Comparison of ENCODE assay signal across 1 cellular context in the genomic region with DNA sequence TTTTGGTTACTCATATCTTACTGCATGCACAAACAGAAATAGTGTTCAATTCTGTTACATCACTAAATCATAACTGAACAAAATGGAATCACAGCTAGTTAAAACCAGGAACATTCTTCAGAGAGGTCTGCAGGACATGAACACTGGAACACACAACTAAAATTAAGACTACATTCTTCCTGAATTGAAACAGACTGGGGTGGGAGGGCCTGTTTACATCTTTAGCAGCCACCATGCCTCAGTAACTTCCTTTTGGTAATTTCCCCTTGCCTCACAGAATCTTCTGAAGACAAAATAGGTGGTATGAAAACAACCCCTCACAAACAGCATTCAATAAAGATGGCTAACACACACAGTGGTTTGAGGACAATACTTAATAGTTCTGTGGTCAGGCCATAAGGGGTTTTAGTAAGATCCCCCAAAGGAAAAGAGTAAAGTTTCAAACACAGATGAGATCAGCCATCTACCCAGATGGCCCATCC.
TF ChIP-seq lines count a peak whose summit lies in the region.

No MANE protein-coding gene starts in this region.

TF ChIP-seq in GM12878, 131 proteins besides CTCF, POLR2A, EP300 and RAD21 (continued from another document and continues in another):
- TF ChIP-seq SPI1 (IDR thresholded peaks at IDR 0.05; ENCODE audit: borderline replicate concordance, insufficient read depth, low read depth, low read length) (no peak), NRF1 (conservative IDR thresholded peaks at IDR 0.05; ENCODE audit: low read depth, low read length) (no peak), BCL3 (IDR thresholded peaks at IDR 0.05; ENCODE audit: borderline replicate concordance, insufficient read depth, low read depth, low read length, poor library complexity, severe bottlenecking) (no peak), LARP7 (IDR thresholded peaks at IDR 0.05) (no peak), TBL1XR1 (IDR thresholded peaks at IDR 0.05; ENCODE audit: low read depth, low read length) (peak; percentile 81; the same call in 1 of the 2 replicates), EED (IDR thresholded peaks at IDR 0.05; ENCODE audit: low read depth) (no peak), MTA2 (IDR thresholded peaks at IDR 0.05; ENCODE audit: low read depth) (peak; percentile 57), PRDM15 (CRISPR knock-in tag; IDR thresholded peaks at IDR 0.05) (no peak), ATF2 (IDR thresholded peaks at IDR 0.05; ENCODE audit: low read length) (peak; percentile 48; the same call in 1 of the 2 replicates), CHD4 (IDR thresholded peaks at IDR 0.05) (no peak), SUPT20H (IDR thresholded peaks at IDR 0.05; ENCODE audit: borderline replicate concordance, control insufficient read depth, low read depth, low read length) (no peak), PBX3 (IDR thresholded peaks at IDR 0.05; ENCODE audit: insufficient replicate concordance, low read depth, low read length) (no peak), JUNB (IDR thresholded peaks at IDR 0.05) (no peak; the same call in 1 of the 2 replicates), PAX8 (IDR thresholded peaks at IDR 0.05) (0 out of 2 replicates have a peak, but pooled peaks have one; percentile 14), ZNF592 (IDR thresholded peaks at IDR 0.05) (no peak), FOS (IDR thresholded peaks at IDR 0.05; ENCODE audit: borderline replicate concordance, extremely low read depth, insufficient read length) (no peak), CEBPZ (IDR thresholded peaks at IDR 0.05; ENCODE audit: low read depth, low read length) (no peak), SMARCA5 (IDR thresholded peaks at IDR 0.05) (no peak), BRCA1 (IDR thresholded peaks at IDR 0.05; ENCODE audit: low read depth, low read length) (no peak), RB1 (IDR thresholded peaks at IDR 0.05; ENCODE audit: borderline replicate concordance) (no peak), ZBED1 (IDR thresholded peaks at IDR 0.05; ENCODE audit: borderline replicate concordance) (no peak), ETV6 (conservative IDR thresholded peaks at IDR 0.05 in 1 of 2, IDR thresholded peaks at IDR 0.05 in 1 of 2; ENCODE audit: borderline replicate concordance in 1 of 2, low read depth in 1 of 2) (no peak), ZNF207 (IDR thresholded peaks at IDR 0.05; ENCODE audit: borderline replicate concordance) (no peak), NFIC (IDR thresholded peaks at IDR 0.05; ENCODE audit: low read depth, low read length) (peak; percentile 65), CBX5 (IDR thresholded peaks at IDR 0.05; ENCODE audit: low read depth) (no peak), FOXM1 (IDR thresholded peaks at IDR 0.05; ENCODE audit: low read depth, low read length) (0 out of 2 replicates have a peak, but pooled peaks have one; percentile 56), NR2F1 (conservative IDR thresholded peaks at IDR 0.05) (no peak), KLF5 (IDR thresholded peaks at IDR 0.05; ENCODE audit: partially characterized antibody) (no peak), STAT1 (conservative IDR thresholded peaks at IDR 0.05) (no peak), ZNF217 (IDR thresholded peaks at IDR 0.05) (no peak), MYC (IDR thresholded peaks at IDR 0.05; ENCODE audit: insufficient read depth, insufficient read length, insufficient replicate concordance, low read length, severe bottlenecking) (no peak), ATF7 (IDR thresholded peaks at IDR 0.05; ENCODE audit: low read depth) (peak; percentile 45)
- TF ChIP-seq, protein P1, sequence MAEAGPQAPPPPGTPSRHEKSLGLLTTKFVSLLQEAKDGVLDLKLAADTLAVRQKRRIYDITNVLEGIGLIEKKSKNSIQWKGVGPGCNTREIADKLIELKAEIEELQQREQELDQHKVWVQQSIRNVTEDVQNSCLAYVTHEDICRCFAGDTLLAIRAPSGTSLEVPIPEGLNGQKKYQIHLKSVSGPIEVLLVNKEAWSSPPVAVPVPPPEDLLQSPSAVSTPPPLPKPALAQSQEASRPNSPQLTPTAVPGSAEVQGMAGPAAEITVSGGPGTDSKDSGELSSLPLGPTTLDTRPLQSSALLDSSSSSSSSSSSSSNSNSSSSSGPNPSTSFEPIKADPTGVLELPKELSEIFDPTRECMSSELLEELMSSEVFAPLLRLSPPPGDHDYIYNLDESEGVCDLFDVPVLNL (IDR thresholded peaks at IDR 0.05; ENCODE audit: low read depth, low read length): no peak
- TF ChIP-seq, protein P2, sequence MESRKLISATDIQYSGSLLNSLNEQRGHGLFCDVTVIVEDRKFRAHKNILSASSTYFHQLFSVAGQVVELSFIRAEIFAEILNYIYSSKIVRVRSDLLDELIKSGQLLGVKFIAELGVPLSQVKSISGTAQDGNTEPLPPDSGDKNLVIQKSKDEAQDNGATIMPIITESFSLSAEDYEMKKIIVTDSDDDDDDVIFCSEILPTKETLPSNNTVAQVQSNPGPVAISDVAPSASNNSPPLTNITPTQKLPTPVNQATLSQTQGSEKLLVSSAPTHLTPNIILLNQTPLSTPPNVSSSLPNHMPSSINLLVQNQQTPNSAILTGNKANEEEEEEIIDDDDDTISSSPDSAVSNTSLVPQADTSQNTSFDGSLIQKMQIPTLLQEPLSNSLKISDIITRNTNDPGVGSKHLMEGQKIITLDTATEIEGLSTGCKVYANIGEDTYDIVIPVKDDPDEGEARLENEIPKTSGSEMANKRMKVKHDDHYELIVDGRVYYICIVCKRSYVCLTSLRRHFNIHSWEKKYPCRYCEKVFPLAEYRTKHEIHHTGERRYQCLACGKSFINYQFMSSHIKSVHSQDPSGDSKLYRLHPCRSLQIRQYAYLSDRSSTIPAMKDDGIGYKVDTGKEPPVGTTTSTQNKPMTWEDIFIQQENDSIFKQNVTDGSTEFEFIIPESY (IDR thresholded peaks at IDR 0.05): no peak
- TF ChIP-seq, protein P3, sequence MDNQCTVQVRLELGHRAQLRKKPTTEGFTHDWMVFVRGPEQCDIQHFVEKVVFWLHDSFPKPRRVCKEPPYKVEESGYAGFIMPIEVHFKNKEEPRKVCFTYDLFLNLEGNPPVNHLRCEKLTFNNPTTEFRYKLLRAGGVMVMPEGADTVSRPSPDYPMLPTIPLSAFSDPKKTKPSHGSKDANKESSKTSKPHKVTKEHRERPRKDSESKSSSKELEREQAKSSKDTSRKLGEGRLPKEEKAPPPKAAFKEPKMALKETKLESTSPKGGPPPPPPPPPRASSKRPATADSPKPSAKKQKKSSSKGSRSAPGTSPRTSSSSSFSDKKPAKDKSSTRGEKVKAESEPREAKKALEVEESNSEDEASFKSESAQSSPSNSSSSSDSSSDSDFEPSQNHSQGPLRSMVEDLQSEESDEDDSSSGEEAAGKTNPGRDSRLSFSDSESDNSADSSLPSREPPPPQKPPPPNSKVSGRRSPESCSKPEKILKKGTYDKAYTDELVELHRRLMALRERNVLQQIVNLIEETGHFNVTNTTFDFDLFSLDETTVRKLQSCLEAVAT (IDR thresholded peaks at IDR 0.05): no peak
